In genomic region chr22:20128902-20129746, GRCh38 we compare ENCODE assay signal across 1 cellular context.
A peak's percentile ranks its signal among the peaks of the same experiment; 100 is the strongest.
TF ChIP-seq lines count a peak whose summit lies in the region.

No MANE protein-coding gene starts in this region.

TF ChIP-seq in K562, 482 proteins besides CTCF, POLR2A, EP300 and RAD21 (continued from another document):
- TF ChIP-seq HDGF (IDR thresholded peaks at IDR 0.05) (peak; percentile 93), SUPT5H (IDR thresholded peaks at IDR 0.05) (peak; percentile 47), ZNF197 (CRISPR knock-in tag; IDR thresholded peaks at IDR 0.05; ENCODE audit: low read depth) (no peak), ZSCAN32 (CRISPR knock-in tag; IDR thresholded peaks at IDR 0.05) (0 out of 2 replicates have a peak, but pooled peaks have one; percentile 29), ZBTB11 (CRISPR knock-in tag; IDR thresholded peaks at IDR 0.05) (0 out of 6 replicates have a peak, but pooled peaks of 1 of the 3 experiments have one; percentile 42), TCF7L2 (IDR thresholded peaks at IDR 0.05; ENCODE audit: low read depth, low read length) (0 out of 2 replicates have a peak, but pooled peaks have one; percentile 54), POLR2B (IDR thresholded peaks at IDR 0.05; ENCODE audit: low read depth, partially characterized antibody) (peak; percentile 70), CAMTA2 (CRISPR knock-in tag; conservative IDR thresholded peaks at IDR 0.05) (0 out of 2 replicates have a peak, but pooled peaks have one; percentile 59), FOXK2 (conservative IDR thresholded peaks at IDR 0.05 in 1 of 2, IDR thresholded peaks at IDR 0.05 in 1 of 2; ENCODE audit: low read depth in 2 of 2) (peak; percentile 98 to 100), HDAC6 (IDR thresholded peaks at IDR 0.05; ENCODE audit: low read depth, low read length) (peak; percentile 41; the same call in 1 of the 2 replicates), MLX (CRISPR knock-in tag; conservative IDR thresholded peaks at IDR 0.05) (no peak; a peak in 1 of 4 replicates), TCF15 (CRISPR knock-in tag; IDR thresholded peaks at IDR 0.05) (peak; percentile 84), HOMEZ (CRISPR knock-in tag; IDR thresholded peaks at IDR 0.05) (peak; percentile 74; the same call in 1 of the 2 replicates), SMARCA5 (IDR thresholded peaks at IDR 0.05) (no peak), RERE (CRISPR knock-in tag; IDR thresholded peaks at IDR 0.05; ENCODE audit: borderline replicate concordance) (no peak)
